27 cellular contexts compared by ENCODE assay signal in genomic region chr20:3560162-3560561, GRCh38.
"Had no signal": no experiment of that assay in that cellular context is flagged by ENCODE, and none has a peak within 500 bp of the region (broad histone marks: within the 10 kb centered on the region; RNA-seq: fewer than 3 reads in every experiment).

No MANE protein-coding gene starts in this region.

- H3K36me3 ChIP-seq: brain microvascular endothelial cell had no signal

- H3K27ac ChIP-seq: brain microvascular endothelial cell, cardiac muscle cell, Peyer's patch, RWPE1, SJCRH30 had no signal

- H3K9me3 ChIP-seq: Peyer's patch, SJCRH30 had no signal

- H3K4me3 ChIP-seq: cardiac muscle cell, Peyer's patch, SJCRH30 had no signal

- H3K27ac Mint-ChIP-seq: activated B cell treated with CpG ODN at 0.5 μM for 24 hours; activated CD4-positive, alpha-beta memory T cell treated with anti-CD3 and anti-CD28 coated beads for 36 hours; activated CD4-positive, alpha-beta T cell treated with anti-CD3 and anti-CD28 coated beads, Interleukin-2, amount 10 ng/mL, durations not matched to agents 7 days and 5 days; activated naive CD4-positive, alpha-beta T cell treated with anti-CD3 and anti-CD28 coated beads for 36 hours; activated naive CD8-positive, alpha-beta T cell; activated T-helper 17 cell treated with anti-CD3 and anti-CD28 coated beads, Interleukin-2, amount 50 U/mL, for 72 hours had no signal

- H3K4me1 Mint-ChIP-seq: activated CD4-positive, alpha-beta T cell treated with anti-CD3 and anti-CD28 coated beads, Interleukin-2, amount 10 ng/mL, durations not matched to agents 7 days and 5 days; activated T-helper 17 cell treated with anti-CD3 and anti-CD28 coated beads, Interleukin-2, amount 50 U/mL, for 72 hours had no signal

- H3K4me3 Mint-ChIP-seq: activated B cell treated with CpG ODN at 0.5 μM for 24 hours; activated CD4-positive, alpha-beta memory T cell treated with anti-CD3 and anti-CD28 coated beads for 36 hours; activated CD4-positive, alpha-beta T cell treated with anti-CD3 and anti-CD28 coated beads, Interleukin-2, amount 10 ng/mL, durations not matched to agents 7 days and 5 days; activated naive CD4-positive, alpha-beta T cell treated with anti-CD3 and anti-CD28 coated beads for 36 hours; activated naive CD8-positive, alpha-beta T cell; activated T-helper 17 cell treated with anti-CD3 and anti-CD28 coated beads, Interleukin-2, amount 50 U/mL, for 72 hours had no signal

- H3K27me3 ChIP-seq: brain microvascular endothelial cell, cardiac muscle cell, Peyer's patch, SJCRH30 had no signal

- H3K27me3 Mint-ChIP-seq: activated B cell treated with CpG ODN at 0.5 μM for 24 hours; activated CD4-positive, alpha-beta memory T cell treated with anti-CD3 and anti-CD28 coated beads for 36 hours; activated CD4-positive, alpha-beta T cell treated with anti-CD3 and anti-CD28 coated beads, Interleukin-2, amount 10 ng/mL, durations not matched to agents 7 days and 5 days; activated naive CD8-positive, alpha-beta T cell; activated T-helper 17 cell treated with anti-CD3 and anti-CD28 coated beads, Interleukin-2, amount 50 U/mL, for 72 hours had no signal

- H3K9me3 Mint-ChIP-seq: activated B cell treated with CpG ODN at 0.5 μM for 24 hours; activated CD4-positive, alpha-beta memory T cell treated with anti-CD3 and anti-CD28 coated beads for 36 hours; activated CD4-positive, alpha-beta T cell treated with anti-CD3 and anti-CD28 coated beads, Interleukin-2, amount 10 ng/mL, durations not matched to agents 7 days and 5 days; activated naive CD4-positive, alpha-beta T cell treated with anti-CD3 and anti-CD28 coated beads for 36 hours; activated T-helper 17 cell treated with anti-CD3 and anti-CD28 coated beads, Interleukin-2, amount 50 U/mL, for 72 hours had no signal

- H3K4me1 ChIP-seq: Peyer's patch, SJCRH30 had no signal

- ATAC-seq: activated T-helper 17 cell treated with anti-CD3 and anti-CD28 coated beads, Interleukin-2, amount 50 U/mL, for 72 hours; SK-N-SH treated with all-trans-retinoic acid at 6 μM for 48 hours had no signal

- DNase-seq: activated B cell treated with CpG ODN at 0.5 μM for 24 hours; activated CD4-positive, alpha-beta memory T cell treated with anti-CD3 and anti-CD28 coated beads for 36 hours; activated CD4-positive, alpha-beta T cell treated with anti-CD3 and anti-CD28 coated beads for 1 hour; activated CD4-positive, alpha-beta T cell treated with anti-CD3 and anti-CD28 coated beads, Interleukin-2, amount 10 ng/mL, durations not matched to agents 7 days and 5 days; activated CD8-positive, alpha-beta memory T cell treated with anti-CD3 and anti-CD28 coated beads for 24 hours; activated gamma-delta T cell; activated naive CD4-positive, alpha-beta T cell treated with anti-CD3 and anti-CD28 coated beads for 36 hours; activated T-cell treated with anti-CD3 and anti-CD28 coated beads for 4 hours; activated T-cell treated with anti-CD3 and anti-CD28 coated beads, Interleukin-2, amount 50 U/mL, for 48 hours; amygdala; brain microvascular endothelial cell; Kasumi-1; NCI-H1105 treated with DMSO at 0.1 percent for 48 hours; NCI-H1436 treated with DMSO at 0.1 percent for 48 hours; NCI-H187; NCI-H2081; NCI-H446; NCI-H524; Peyer's patch; Right ventricle myocardium superior; SJCRH30; SW 1271 had no signal
